In the genomic region with DNA sequence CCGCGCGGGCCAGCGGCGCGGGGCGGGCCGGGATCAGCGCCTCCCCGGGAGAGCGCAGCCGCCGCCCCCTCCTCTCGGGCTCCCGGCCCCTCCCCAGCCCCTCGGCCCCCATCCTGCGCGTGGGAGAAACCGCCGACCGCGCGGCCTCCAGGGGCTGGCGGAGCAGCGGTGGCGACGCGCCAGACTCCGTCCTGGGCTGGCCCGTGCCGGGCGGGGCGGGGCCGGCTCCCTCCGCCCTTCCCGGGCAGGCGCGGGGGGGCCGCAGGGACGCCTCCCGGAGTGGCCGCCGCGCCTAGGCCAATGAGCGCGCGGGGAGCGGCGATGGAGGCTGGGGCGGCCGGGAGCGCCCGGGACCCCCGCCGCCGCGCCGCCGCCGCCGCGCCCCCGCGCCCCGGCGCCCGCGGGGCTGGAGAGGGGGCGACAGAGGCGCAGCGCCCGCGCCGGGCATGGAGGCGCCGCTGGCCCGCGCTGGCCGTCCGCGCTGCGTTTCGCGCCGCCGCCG, we compare ENCODE assay signal across 7 cellular contexts. TPM values are rescaled to one million over a fixed set of nuclear protein-coding genes. Genes with fewer than 3 reads are reported as not detected.
DNase-seq lines count a peak whose midpoint lies in the region; ATAC-seq and TF ChIP-seq lines count a peak whose summit lies in the region.

No MANE protein-coding gene starts in this region.

- DNase-seq in GM12865 (ENCODE audit: low read depth) (no peak), choroid plexus epithelial cell (ENCODE audit: low read depth) (peak; percentile 25), left lobe of liver (ENCODE audit: low spot score) (peak; percentile 78), type B pancreatic cell (ENCODE audit: extremely low spot score, unreplicated experiment) (peak; percentile 67)

- TF ChIP-seq CTCF in GM12865 (IDR thresholded peaks at IDR 0.05; ENCODE audit: insufficient read depth, low read depth, low read length, missing control alignments) (no peak), choroid plexus epithelial cell (conservative IDR thresholded peaks at IDR 0.05; ENCODE audit: low read depth, low read length) (no peak), type B pancreatic cell (conservative IDR thresholded peaks at IDR 0.05) (no peak)

- H3K9me3 Mint-ChIP-seq in type B pancreatic cell = no peaks in the 10 kb centered on the region

- TF ChIP-seq EP300 in Ishikawa (IDR thresholded peaks at IDR 0.05; ENCODE audit: borderline replicate concordance) = no peak

- H3K36me3 Mint-ChIP-seq in type B pancreatic cell = no peaks in the 10 kb centered on the region

- TF ChIP-seq RAD21 in Ishikawa (IDR thresholded peaks at IDR 0.05; ENCODE audit: low read depth) = no peak

- H3K27me3 Mint-ChIP-seq in type B pancreatic cell = peaks cover 66% of the 10 kb centered on the region

- ATAC-seq in left lobe of liver (peak; percentile 86), GM19328 (IDR thresholded peaks at IDR 0.05; ENCODE audit: unreplicated experiment) (no peak), GM21423 (IDR thresholded peaks at IDR 0.05; ENCODE audit: unreplicated experiment) (no peak)

- H3K4me1 Mint-ChIP-seq in type B pancreatic cell (ENCODE audit: unreplicated experiment) = peaks cover 2% of the 10 kb centered on the region

- H3K4me3 ChIP-seq in GM12865 (ENCODE audit: low read depth, low read length) (peak overlapping the region; percentile 50; the same call in 1 of the 2 replicates), choroid plexus epithelial cell (ENCODE audit: low read depth, low read length) (peak overlapping the region; percentile 57)

- H3K4me3 Mint-ChIP-seq in type B pancreatic cell = no peak overlapping the region

- no peak overlapping the region for H3K27ac Mint-ChIP-seq in type B pancreatic cell

TF ChIP-seq in Ishikawa, 13 proteins besides CTCF, POLR2A, EP300 and RAD21:
- TF ChIP-seq TAF1 (IDR thresholded peaks at IDR 0.05; ENCODE audit: low read depth) (no peak), FOXM1 (IDR thresholded peaks at IDR 0.05; ENCODE audit: borderline replicate concordance, low read depth) (no peak), CREB1 (IDR thresholded peaks at IDR 0.05; ENCODE audit: low read depth) (no peak), ZBTB7A (IDR thresholded peaks at IDR 0.05; ENCODE audit: low read depth) (no peak; the same call in 1 of the 2 replicates), CEBPB (IDR thresholded peaks at IDR 0.05) (no peak), YY1 (IDR thresholded peaks at IDR 0.05; ENCODE audit: low read depth) (no peak), NFIC (IDR thresholded peaks at IDR 0.05) (0 out of 2 replicates have a peak, but pooled peaks have one; percentile 20), EGR1 (IDR thresholded peaks at IDR 0.05) (peak; percentile 18; the same call in 1 of the 2 replicates), TEAD4 (IDR thresholded peaks at IDR 0.05) (no peak), TCF12 (IDR thresholded peaks at IDR 0.05; ENCODE audit: low read depth) (no peak)
- TF ChIP-seq, protein P1, sequence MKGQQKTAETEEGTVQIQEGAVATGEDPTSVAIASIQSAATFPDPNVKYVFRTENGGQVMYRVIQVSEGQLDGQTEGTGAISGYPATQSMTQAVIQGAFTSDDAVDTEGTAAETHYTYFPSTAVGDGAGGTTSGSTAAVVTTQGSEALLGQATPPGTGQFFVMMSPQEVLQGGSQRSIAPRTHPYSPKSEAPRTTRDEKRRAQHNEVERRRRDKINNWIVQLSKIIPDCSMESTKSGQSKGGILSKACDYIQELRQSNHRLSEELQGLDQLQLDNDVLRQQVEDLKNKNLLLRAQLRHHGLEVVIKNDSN (IDR thresholded peaks at IDR 0.05) = no peak
- TF ChIP-seq, protein P2, sequence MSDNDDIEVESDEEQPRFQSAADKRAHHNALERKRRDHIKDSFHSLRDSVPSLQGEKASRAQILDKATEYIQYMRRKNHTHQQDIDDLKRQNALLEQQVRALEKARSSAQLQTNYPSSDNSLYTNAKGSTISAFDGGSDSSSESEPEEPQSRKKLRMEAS (IDR thresholded peaks at IDR 0.05) = peak; percentile 25; the same call in 1 of the 2 replicates
- TF ChIP-seq, protein P3, sequence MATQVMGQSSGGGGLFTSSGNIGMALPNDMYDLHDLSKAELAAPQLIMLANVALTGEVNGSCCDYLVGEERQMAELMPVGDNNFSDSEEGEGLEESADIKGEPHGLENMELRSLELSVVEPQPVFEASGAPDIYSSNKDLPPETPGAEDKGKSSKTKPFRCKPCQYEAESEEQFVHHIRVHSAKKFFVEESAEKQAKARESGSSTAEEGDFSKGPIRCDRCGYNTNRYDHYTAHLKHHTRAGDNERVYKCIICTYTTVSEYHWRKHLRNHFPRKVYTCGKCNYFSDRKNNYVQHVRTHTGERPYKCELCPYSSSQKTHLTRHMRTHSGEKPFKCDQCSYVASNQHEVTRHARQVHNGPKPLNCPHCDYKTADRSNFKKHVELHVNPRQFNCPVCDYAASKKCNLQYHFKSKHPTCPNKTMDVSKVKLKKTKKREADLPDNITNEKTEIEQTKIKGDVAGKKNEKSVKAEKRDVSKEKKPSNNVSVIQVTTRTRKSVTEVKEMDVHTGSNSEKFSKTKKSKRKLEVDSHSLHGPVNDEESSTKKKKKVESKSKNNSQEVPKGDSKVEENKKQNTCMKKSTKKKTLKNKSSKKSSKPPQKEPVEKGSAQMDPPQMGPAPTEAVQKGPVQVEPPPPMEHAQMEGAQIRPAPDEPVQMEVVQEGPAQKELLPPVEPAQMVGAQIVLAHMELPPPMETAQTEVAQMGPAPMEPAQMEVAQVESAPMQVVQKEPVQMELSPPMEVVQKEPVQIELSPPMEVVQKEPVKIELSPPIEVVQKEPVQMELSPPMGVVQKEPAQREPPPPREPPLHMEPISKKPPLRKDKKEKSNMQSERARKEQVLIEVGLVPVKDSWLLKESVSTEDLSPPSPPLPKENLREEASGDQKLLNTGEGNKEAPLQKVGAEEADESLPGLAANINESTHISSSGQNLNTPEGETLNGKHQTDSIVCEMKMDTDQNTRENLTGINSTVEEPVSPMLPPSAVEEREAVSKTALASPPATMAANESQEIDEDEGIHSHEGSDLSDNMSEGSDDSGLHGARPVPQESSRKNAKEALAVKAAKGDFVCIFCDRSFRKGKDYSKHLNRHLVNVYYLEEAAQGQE (IDR thresholded peaks at IDR 0.05; ENCODE audit: low read depth) = no peak

RNA-seq across cellular contexts. Expression of a gene that starts 49.1 kb away (rescaled TPM):
- total RNA-seq in left lobe of liver (1.6 TPM), type B pancreatic cell (ENCODE audit: low replicate concordance) (5.1 and 5.3 TPM in 2 replicates)

RNA-seq across cellular contexts. Expression of a gene that starts 56.2 kb away (rescaled TPM):
- total RNA-seq in left lobe of liver (75.2 TPM), type B pancreatic cell (ENCODE audit: low replicate concordance) (23.4 and 39.2 TPM in 2 replicates)
